25 cellular contexts compared by ENCODE assay signal in genomic region chr2:85377083-85377482, GRCh38. TPM values are rescaled to one million over a fixed set of nuclear protein-coding genes. Genes with fewer than 3 reads are reported as not detected.
"Had no signal": no experiment of that assay in that cellular context is flagged by ENCODE, and none has a peak within 500 bp of the region (broad histone marks: within the 10 kb centered on the region; RNA-seq: fewer than 3 reads in every experiment).

No MANE protein-coding gene starts in this region.

- H3K9me3 ChIP-seq: breast epithelium, psoas muscle had no signal

- FAIRE-seq: endothelial cell of umbilical vein had no signal

- H3K27ac ChIP-seq: breast epithelium, psoas muscle, upper lobe of left lung had no signal

- H3K4me3 ChIP-seq: breast epithelium, mucosa of descending colon, psoas muscle, upper lobe of left lung had no signal

- H3K36me3 ChIP-seq: breast epithelium had no signal

- ATAC-seq: left lobe of liver; mucosa of descending colon; psoas muscle; right cardiac atrium; stimulated activated naive CD8-positive, alpha-beta T cell treated with anti-CD3 and anti-CD28 coated beads, Interleukin-15, amount 100 ng/mL, for 72 hours; T-cell had no signal

- H3K4me1 ChIP-seq: breast epithelium, psoas muscle, upper lobe of left lung had no signal

- DNase-seq: activated B cell treated with CpG ODN at 0.5 μM for 24 hours; activated CD4-positive, alpha-beta memory T cell treated with anti-CD3 and anti-CD28 coated beads for 36 hours; activated CD4-positive, alpha-beta T cell treated with anti-CD3 and anti-CD28 coated beads for 4 hours; activated naive CD4-positive, alpha-beta T cell treated with anti-CD3 and anti-CD28 coated beads for 36 hours; aorta; cerebellar nuclear complex; effector CD8-positive, alpha-beta T cell; foreskin melanocyte; glutamatergic neuron; hypothalamus; islet precursor cell; mucosa of descending colon; naive B cell; right cardiac atrium; stimulated activated CD4-positive, alpha-beta T cell treated with anti-CD3 and anti-CD28 coated beads, Interleukin-4, amount 100 ng/mL, for 1 hour; stimulated activated naive CD8-positive, alpha-beta T cell treated with anti-CD3 and anti-CD28 coated beads, Interleukin-15, amount 100 ng/mL, for 72 hours; T-cell; T-helper 9 cell; upper lobe of left lung had no signal

- H3K27me3 ChIP-seq: breast epithelium, upper lobe of left lung had no signal

RNA-seq across cellular contexts. Expression of gene SH2D6, which starts 41.4 kb away (rescaled TPM):
- total RNA-seq: aorta, breast epithelium, lung microvascular endothelial cell, skeletal muscle tissue had no signal
- polyA plus RNA-seq: endothelial cell of umbilical vein had no signal
